ENCODE assay signal across 22 cellular contexts in the genomic region with DNA sequence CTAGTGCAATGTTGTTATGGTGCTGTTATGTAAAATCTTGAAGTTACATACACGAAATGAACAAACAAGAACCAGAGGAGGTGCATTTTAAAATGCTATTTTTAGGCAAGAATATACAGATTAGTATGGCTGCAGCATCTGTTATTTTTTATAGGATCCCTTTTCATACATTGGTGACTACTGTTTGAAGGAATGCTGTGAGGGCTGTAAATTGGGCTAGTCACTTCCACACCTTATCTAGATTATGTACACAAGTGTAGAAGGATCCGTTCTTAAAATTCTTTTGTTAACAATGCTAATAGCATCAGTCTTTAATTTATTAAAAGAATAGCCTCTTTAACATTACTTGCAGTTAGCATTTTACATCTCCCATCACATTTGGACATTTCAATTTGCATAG.
DNase-seq lines count a peak whose midpoint lies in the region; TF ChIP-seq lines count a peak whose summit lies in the region.
"Had no signal": no experiment of that assay in that cellular context is flagged by ENCODE, and none has a peak within 500 bp of the region (broad histone marks: within the 10 kb centered on the region; RNA-seq: fewer than 3 reads in every experiment).

No MANE protein-coding gene starts in this region.

- H3K79me2 ChIP-seq in SU-DHL-6 (ENCODE audit: insufficient read depth, low read length) (no peaks in the 10 kb centered on the region), hepatocyte (no peaks in the 10 kb centered on the region)

- no peak for TF ChIP-seq CTCF in SU-DHL-6 (IDR thresholded peaks at IDR 0.05; ENCODE audit: insufficient read depth, low read length, poor library complexity, severe bottlenecking)
- TF ChIP-seq CTCF in hepatocyte (IDR thresholded peaks at IDR 0.05; ENCODE audit: poor library complexity): no peak
- TF ChIP-seq CTCF in foreskin fibroblast (IDR thresholded peaks at IDR 0.05; ENCODE audit: low read depth, low read length): no peak
- TF ChIP-seq CTCF in GM20000 (IDR thresholded peaks at IDR 0.05; ENCODE audit: extremely low read depth, missing control alignments): no peak
- no peak for TF ChIP-seq CTCF in tibial artery (IDR thresholded peaks at IDR 0.05)

- intact Hi-C loops in tibial artery (cut with DNase I; ENCODE audit: low total_unique reads): no loop called here

- no peak overlapping the region for H3K4me3 ChIP-seq in SU-DHL-6 (ENCODE audit: insufficient read depth, low read length, poor library complexity, severe bottlenecking)
- no peak overlapping the region for H3K4me3 ChIP-seq in hepatocyte
- no peak overlapping the region for H3K4me3 ChIP-seq in foreskin fibroblast (ENCODE audit: low read depth in 1 of 2, low read length in 2 of 2)
- no peak overlapping the region for H3K4me3 ChIP-seq in tibial artery
- H3K4me3 ChIP-seq: K562 had no signal

- H3K4me1 ChIP-seq in hepatocyte (ENCODE audit: insufficient read depth) (no peaks in the 10 kb centered on the region), tibial artery (no peaks in the 10 kb centered on the region)
- H3K4me1 ChIP-seq: BE2C had no signal

- H3K9me2 ChIP-seq in SU-DHL-6 (replicated peaks; ENCODE audit: insufficient read depth, low read length) (no peaks in the 10 kb centered on the region), hepatocyte (replicated peaks; ENCODE audit: insufficient read depth) (no peaks in the 10 kb centered on the region)
- H3K9me2 ChIP-seq: SK-N-SH had no signal

- H3K36me3 ChIP-seq in SU-DHL-6 (ENCODE audit: low read length): no peaks in the 10 kb centered on the region
- H3K36me3 ChIP-seq in hepatocyte (replicated peaks; ENCODE audit: insufficient read depth, low read depth): no peaks in the 10 kb centered on the region
- no peaks in the 10 kb centered on the region for H3K36me3 ChIP-seq in tibial artery
- H3K36me3 ChIP-seq: BE2C had no signal

- H3K27ac ChIP-seq in SU-DHL-6 (ENCODE audit: low read depth, low read length): no peak overlapping the region
- no peak overlapping the region for H3K27ac ChIP-seq in hepatocyte
- no peak overlapping the region for H3K27ac ChIP-seq in tibial artery

- H2AFZ ChIP-seq in SU-DHL-6 (ENCODE audit: low read depth, low read length, severe bottlenecking) (peak overlapping the region; percentile 78), hepatocyte (no peak overlapping the region)

- WGBS in hepatocyte (ENCODE audit: low lambda C conversion rate, missing lambda C conversion rate): 22% methylated on average over 2 of the region's 2 CpGs

- H4K20me1 ChIP-seq in SU-DHL-6 (ENCODE audit: low read depth, low read length) (no peaks in the 10 kb centered on the region), hepatocyte (ENCODE audit: insufficient read depth, poor library complexity, severe bottlenecking) (no peaks in the 10 kb centered on the region)

- H3K4me2 ChIP-seq in SU-DHL-6 (ENCODE audit: low read depth, low read length, poor library complexity, severe bottlenecking) (peak overlapping the region; percentile 57), hepatocyte (no peak overlapping the region)
- H3K4me2 ChIP-seq: SK-N-SH had no signal

- 0 out of 2 replicates have a peak, but pooled peaks cover 4% of the 10 kb centered on the region for H3F3A ChIP-seq in SU-DHL-6 (ENCODE audit: insufficient read depth)

- H3K27me3 ChIP-seq in SU-DHL-6 (ENCODE audit: low read length): no peaks in the 10 kb centered on the region
- H3K27me3 ChIP-seq in hepatocyte: no peaks in the 10 kb centered on the region
- no peaks in the 10 kb centered on the region for H3K27me3 ChIP-seq in tibial artery
- H3K27me3 ChIP-seq: BE2C had no signal

- H3K9me3 ChIP-seq in SU-DHL-6 (ENCODE audit: insufficient read depth, low read length) (no peaks in the 10 kb centered on the region), hepatocyte (ENCODE audit: low read depth) (no peaks in the 10 kb centered on the region), tibial artery (no peaks in the 10 kb centered on the region)
- H3K9me3 ChIP-seq: BE2C, SK-N-SH had no signal

- H3K9ac ChIP-seq in SU-DHL-6 (ENCODE audit: low read length): no peak overlapping the region
- H3K9ac ChIP-seq: SK-N-SH had no signal

- DNase-seq in LoVo (ENCODE audit: low spot score) (peak; percentile 77), hepatocyte (ENCODE audit: low spot score) (peak; percentile 10), anterior cingulate cortex (lab: John Stamatoyannopoulos, UW) (no peak), foreskin fibroblast (no peak), GM20000 (ENCODE audit: low spot score) (no peak), tibial artery (no peak)
- DNase-seq: BE2C, DMS 273 treated with DMSO at 0.1 percent for 48 hours, DMS79 treated with DMSO at 0.1 percent for 48 hours, H9, HFFc6, MM.1S, NCI-H1048, NCI-H1417 treated with DMSO at 0.1 percent for 48 hours, NCI-H187, NCI-H446 treated with DMSO at 0.1 percent for 48 hours, NCI-H526 treated with DMSO at 0.1 percent for 48 hours, RPMI8226, SIG-M5, SK-N-SH had no signal

Comparison
In these comparisons a context has a peak if more than half of its experiments do, and no peak if none do; other contexts are left out.
1. DNase-seq: peak in LoVo (single experiment) and hepatocyte (single experiment); none in anterior cingulate cortex (0 of 58), foreskin fibroblast (0 of 2), GM20000 (single experiment) and tibial artery (0 of 2).